8 cellular contexts compared by ENCODE assay signal in the genomic region with DNA sequence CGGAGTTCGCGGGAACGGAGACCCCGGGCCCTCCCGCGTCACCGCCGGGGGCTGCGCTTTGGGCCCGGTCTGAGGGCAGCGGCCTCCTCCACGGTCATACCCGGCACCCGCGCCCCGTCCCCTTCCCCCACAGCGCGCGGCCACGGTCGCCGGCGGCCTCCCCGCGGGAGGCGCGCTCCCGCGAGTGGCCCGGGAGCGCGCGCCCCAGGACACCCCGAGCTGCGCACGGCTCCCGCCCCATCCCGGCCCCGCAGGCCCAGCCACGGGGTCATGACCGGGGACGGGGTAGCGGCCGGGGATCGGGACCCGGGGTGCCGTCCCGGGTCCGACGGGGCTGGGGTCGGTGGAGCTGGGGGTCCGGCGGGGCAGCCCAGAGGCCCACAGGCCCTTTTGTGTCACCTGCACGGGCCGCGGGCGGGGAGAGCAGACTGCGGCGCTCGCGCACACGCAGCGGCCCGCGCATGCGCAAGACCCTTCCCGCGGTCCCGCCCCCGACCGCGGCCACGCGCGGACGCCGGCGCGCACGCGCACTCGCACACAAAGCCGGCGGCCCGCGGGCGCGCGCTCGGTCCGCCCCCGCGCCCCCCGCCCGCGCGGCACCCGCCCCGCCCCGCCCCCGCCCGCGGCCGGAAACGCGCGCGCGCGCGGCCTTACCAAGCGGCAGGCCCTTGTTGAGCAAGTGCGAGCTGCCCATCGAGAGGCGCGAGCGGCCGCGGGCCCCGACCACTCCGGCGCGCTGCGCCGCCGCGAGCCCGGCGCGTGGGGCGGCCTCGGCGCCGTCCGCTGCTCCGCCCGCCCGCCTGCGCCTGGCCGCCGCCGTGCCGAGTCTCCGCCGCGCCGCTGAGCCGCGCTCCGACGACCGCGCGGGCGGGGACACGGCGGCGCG. TPM values are rescaled to one million over a fixed set of nuclear protein-coding genes. Genes with fewer than 3 reads are reported as not detected.
DNase-seq lines count a peak whose midpoint lies in the region; ATAC-seq and TF ChIP-seq lines count a peak whose summit lies in the region.

A gene (minus strand): TSS at position 869 of the 886 bp plus-strand sequence. CDS start 7,799 bp downstream, outside the sequence.

- no peaks in the 10 kb centered on the region for H3K36me3 ChIP-seq in colonic mucosa

- H3K9ac ChIP-seq in colonic mucosa (ENCODE audit: low read depth in 2 of 2, low read length in 2 of 2) = peak within 1 kb of the TSS; percentile 92 to 93

- peak within 1 kb of the TSS; percentile 77 for H3K4me3 ChIP-seq in AG09309 (ENCODE audit: control insufficient read depth, low read depth, low read length)
- peak within 1 kb of the TSS; percentile 97 for H3K4me3 ChIP-seq in colonic mucosa

- DNase-seq in AG09309 (ENCODE audit: low read depth) (peak; percentile 34), NCI-H2227 treated with DMSO at 0.1 percent for 48 hours (lab: John Stamatoyannopoulos, UW) (peak; percentile 48), colonic mucosa (peak; percentile 77), left kidney (ENCODE audit: low read depth, low spot score) (peak; percentile 94)
- peak; percentile 80 to 88 for DNase-seq in activated CD4-positive, alpha-beta T cell treated with anti-CD3 and anti-CD28 coated beads for 4 hours
- DNase-seq in stimulated activated CD4-positive, alpha-beta T cell treated with anti-CD3 and anti-CD28 coated beads, Interleukin-2, amount 100 ng/mL, for 24 hours = peak; percentile 83

- no peaks in the 10 kb centered on the region for H3K9me3 ChIP-seq in colonic mucosa

- no peaks in the 10 kb centered on the region for H3K27me3 ChIP-seq in colonic mucosa

- TF ChIP-seq CTCF in AG09309 (IDR thresholded peaks at IDR 0.05; ENCODE audit: control insufficient read depth, insufficient read depth, low read depth, low read length, missing control alignments) = no peak
- no peak for TF ChIP-seq CTCF in colonic mucosa (IDR thresholded peaks at IDR 0.05)

- peaks cover 26% of the 10 kb centered on the region for H3K4me1 ChIP-seq in colonic mucosa

- H3K27ac ChIP-seq in colonic mucosa = peak within 1 kb of the TSS; percentile 99

- peak; percentile 45 for ATAC-seq in GM19023 (IDR thresholded peaks at IDR 0.05; ENCODE audit: unreplicated experiment)
- ATAC-seq in HG03175 (IDR thresholded peaks at IDR 0.05; ENCODE audit: unreplicated experiment) = peak; percentile 49

- intact Hi-C loops in colonic mucosa (cut with DNase I) = loop anchor here (5.0 kb wide), 1 partner anchor 81 kb away; no protein-coding TSS in a partner anchor

RNA-seq across cellular contexts. Expression of the gene that starts here (rescaled TPM):
- 100 to 1,000 TPM; 137 to 200 TPM for total RNA-seq in colonic mucosa

Comparison
In these comparisons a context has a peak if more than half of its experiments do, and no peak if none do; other contexts are left out.
1. Peak in every context shown above with its lines: DNase-seq, ATAC-seq, H3K4me3 ChIP-seq and H3K27ac ChIP-seq.
2. DNase-seq: peak in every context shown above with its lines; median percentile 94 in left kidney; 84 in activated CD4-positive, alpha-beta T cell treated with anti-CD3 and anti-CD28 coated beads for 4 hours; 83 in stimulated activated CD4-positive, alpha-beta T cell treated with anti-CD3 and anti-CD28 coated beads, Interleukin-2, amount 100 ng/mL, for 24 hours; 77 in colonic mucosa; 48 in NCI-H2227 treated with DMSO at 0.1 percent for 48 hours; 34 in AG09309.